ENCODE assay signal across 10 cellular contexts in genomic region chr5:56763711-56764466, GRCh38. TPM values are rescaled to one million over a fixed set of nuclear protein-coding genes. Genes with fewer than 3 reads are reported as not detected.
DNase-seq lines count a peak whose midpoint lies in the region; ATAC-seq lines count a peak whose summit lies in the region.
"Had no signal": no experiment of that assay in that cellular context is flagged by ENCODE, and none has a peak within 500 bp of the region (broad histone marks: within the 10 kb centered on the region; RNA-seq: fewer than 3 reads in every experiment).

No MANE protein-coding gene starts in this region.

- intact Hi-C loops in activated CD4-positive, alpha-beta T cell treated with anti-CD3 and anti-CD28 coated beads, Interleukin-2, amount 10 ng/mL, durations not matched to agents 24 days and 14 days (cut with micrococcal nuclease), result no loop called here

- no peaks in the 10 kb centered on the region for H3K9me3 Mint-ChIP-seq in stimulated activated naive B cell treated with anti-CD40 and anti-IgM and Interleukin-4, amounts not matched to agents 10 μg/mL and 1 μg/mL and 100 μg/mL, for 72 hours
- peaks cover 11% of the 10 kb centered on the region for H3K9me3 Mint-ChIP-seq in activated CD4-positive, alpha-beta T cell treated with anti-CD3 and anti-CD28 coated beads, Interleukin-2, amount 10 ng/mL, durations not matched to agents 24 days and 14 days

- no peaks in the 10 kb centered on the region for H3K27me3 Mint-ChIP-seq in stimulated activated naive B cell treated with anti-CD40 and anti-IgM and Interleukin-4, amounts not matched to agents 10 μg/mL and 1 μg/mL and 100 μg/mL, for 72 hours
- peaks cover 4% of the 10 kb centered on the region for H3K27me3 Mint-ChIP-seq in activated CD4-positive, alpha-beta T cell treated with anti-CD3 and anti-CD28 coated beads, Interleukin-2, amount 10 ng/mL, durations not matched to agents 24 days and 14 days

- H3K27ac Mint-ChIP-seq in stimulated activated naive B cell treated with anti-CD40 and anti-IgM and Interleukin-4, amounts not matched to agents 10 μg/mL and 1 μg/mL and 100 μg/mL, for 72 hours, result peak overlapping the region; percentile 39
- no peak overlapping the region for H3K27ac Mint-ChIP-seq in activated CD4-positive, alpha-beta T cell treated with anti-CD3 and anti-CD28 coated beads, Interleukin-2, amount 10 ng/mL, durations not matched to agents 24 days and 14 days

- DNase-seq in NCI-H2107 treated with DMSO at 0.1 percent for 48 hours (lab: John Stamatoyannopoulos, UW; ENCODE audit: unreplicated experiment) (peak; percentile 3), NCI-H2107 (lab: John Stamatoyannopoulos, UW) (no peak), SIG-M5 treated with dmso at 0.1 percent for 504 hours (lab: John Stamatoyannopoulos, UW; ENCODE audit: unreplicated experiment) (peak; percentile 97), glomerular visceral epithelial cell (ENCODE audit: extremely low spot score) (peak; percentile 17)
- DNase-seq in stimulated activated naive B cell treated with anti-CD40 and anti-IgM and Interleukin-4, amounts not matched to agents 10 μg/mL and 1 μg/mL and 100 μg/mL, for 72 hours, result peak; percentile 44
- no peak for DNase-seq in activated CD4-positive, alpha-beta T cell treated with anti-CD3 and anti-CD28 coated beads, Interleukin-2, amount 10 ng/mL, durations not matched to agents 24 days and 14 days
- DNase-seq: activated CD4-positive, alpha-beta T cell treated with anti-CD3 and anti-CD28 coated beads, Interleukin-2, amount 50 U/mL, for 4 hours; effector memory CD4-positive, alpha-beta T cell had no signal

- H3K4me3 Mint-ChIP-seq in stimulated activated naive B cell treated with anti-CD40 and anti-IgM and Interleukin-4, amounts not matched to agents 10 μg/mL and 1 μg/mL and 100 μg/mL, for 72 hours, result peak overlapping the region; percentile 0 to 15
- no peak overlapping the region for H3K4me3 Mint-ChIP-seq in activated CD4-positive, alpha-beta T cell treated with anti-CD3 and anti-CD28 coated beads, Interleukin-2, amount 10 ng/mL, durations not matched to agents 24 days and 14 days

- ATAC-seq in stimulated activated naive B cell treated with anti-CD40 and anti-IgM and Interleukin-4, amounts not matched to agents 10 μg/mL and 1 μg/mL and 100 μg/mL, for 72 hours (replicated peaks), result peak; percentile 86 to 87
- ATAC-seq in HG03378 (IDR thresholded peaks at IDR 0.05; ENCODE audit: unreplicated experiment), result no peak
- no peak for ATAC-seq in HG03432 (IDR thresholded peaks at IDR 0.05; ENCODE audit: unreplicated experiment)

- H3K4me1 Mint-ChIP-seq in stimulated activated naive B cell treated with anti-CD40 and anti-IgM and Interleukin-4, amounts not matched to agents 10 μg/mL and 1 μg/mL and 100 μg/mL, for 72 hours, result peaks cover 36 to 66% of the 10 kb centered on the region in 2 donors
- H3K4me1 Mint-ChIP-seq in activated CD4-positive, alpha-beta T cell treated with anti-CD3 and anti-CD28 coated beads, Interleukin-2, amount 10 ng/mL, durations not matched to agents 24 days and 14 days, result peaks cover 6% of the 10 kb centered on the region

- H3K36me3 Mint-ChIP-seq in stimulated activated naive B cell treated with anti-CD40 and anti-IgM and Interleukin-4, amounts not matched to agents 10 μg/mL and 1 μg/mL and 100 μg/mL, for 72 hours, result no peaks in the 10 kb centered on the region
- no peaks in the 10 kb centered on the region for H3K36me3 Mint-ChIP-seq in activated CD4-positive, alpha-beta T cell treated with anti-CD3 and anti-CD28 coated beads, Interleukin-2, amount 10 ng/mL, durations not matched to agents 24 days and 14 days (ENCODE audit: low read depth)

RNA-seq across cellular contexts. Expression of gene MAP3K1, which starts 51.5 kb away (rescaled TPM):
- 27.6 and 27.9 TPM in 2 replicates for total RNA-seq in activated CD4-positive, alpha-beta T cell treated with anti-CD3 and anti-CD28 coated beads, Interleukin-2, amount 10 ng/mL, durations not matched to agents 24 days and 14 days

Comparison
In these comparisons a context has a peak if more than half of its experiments do, and no peak if none do; other contexts are left out.
1. DNase-seq: peak in NCI-H2107 treated with DMSO at 0.1 percent for 48 hours (single experiment), SIG-M5 treated with dmso at 0.1 percent for 504 hours (single experiment), glomerular visceral epithelial cell (single experiment) and stimulated activated naive B cell treated with anti-CD40 and anti-IgM and Interleukin-4, amounts not matched to agents 10 μg/mL and 1 μg/mL and 100 μg/mL, for 72 hours (single experiment); none in NCI-H2107 (single experiment) and activated CD4-positive, alpha-beta T cell treated with anti-CD3 and anti-CD28 coated beads, Interleukin-2, amount 10 ng/mL, durations not matched to agents 24 days and 14 days (single experiment).
2. ATAC-seq: peak in stimulated activated naive B cell treated with anti-CD40 and anti-IgM and Interleukin-4, amounts not matched to agents 10 μg/mL and 1 μg/mL and 100 μg/mL, for 72 hours (2 of 2); none in HG03378 (single experiment) and HG03432 (single experiment).